17 cellular contexts compared by ENCODE assay signal in the genomic region with DNA sequence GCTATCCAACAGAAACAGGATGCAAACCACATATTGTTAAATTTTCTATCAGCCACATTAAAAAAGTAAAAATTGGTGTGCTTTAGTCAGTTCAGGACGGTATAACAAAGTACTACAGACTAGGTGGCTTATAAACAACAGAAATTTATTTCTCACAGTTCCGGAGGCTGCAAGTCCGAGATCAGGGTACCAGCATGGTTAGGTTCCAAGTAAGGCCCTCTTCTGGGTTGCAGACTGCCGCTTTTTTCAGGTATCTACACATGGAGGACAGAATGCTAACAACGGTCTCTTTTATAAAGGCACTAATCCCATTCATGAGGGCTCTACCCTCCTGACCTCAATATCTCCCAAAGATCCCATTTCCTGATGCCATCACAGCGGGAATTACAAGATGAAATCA.
"Had no signal": no experiment of that assay in that cellular context is flagged by ENCODE, and none has a peak within 500 bp of the region (broad histone marks: within the 10 kb centered on the region; RNA-seq: fewer than 3 reads in every experiment).

No MANE protein-coding gene starts in this region.

- H3K9me3 ChIP-seq: colonic mucosa, tibial artery, uterus had no signal

- H3K9me3 Mint-ChIP-seq: activated T-cell treated with anti-CD3 and anti-CD28 coated beads, Interleukin-2, amount 50 U/mL, for 4 hours had no signal

- H3K27me3 ChIP-seq: brain microvascular endothelial cell, colonic mucosa, foreskin keratinocyte, tibial artery, uterus had no signal

- H3K4me3 Mint-ChIP-seq: activated T-cell treated with anti-CD3 and anti-CD28 coated beads, Interleukin-2, amount 50 U/mL, for 4 hours had no signal

- ATAC-seq: activated T-cell treated with anti-CD3 and anti-CD28 coated beads, Interleukin-2, amount 50 U/mL, for 4 hours; foreskin keratinocyte; left lobe of liver had no signal

- H3K4me1 ChIP-seq: colonic mucosa, uterus had no signal

- H3K36me3 ChIP-seq: brain microvascular endothelial cell, colonic mucosa, tibial artery, uterus had no signal

- H3K27ac ChIP-seq: brain microvascular endothelial cell, colonic mucosa, foreskin keratinocyte, SK-N-MC, tibial artery, uterus had no signal

- H3K4me3 ChIP-seq: colonic mucosa, lung, SK-N-MC, tibial artery, uterus had no signal

- DNase-seq: activated gamma-delta T cell treated with Interleukin-2 at 50 U/mL for 16 hours; activated T-cell treated with anti-CD3 and anti-CD28 coated beads, Interleukin-2, amount 50 U/mL, for 4 hours; aorta; brain microvascular endothelial cell; central memory CD4-positive, alpha-beta T cell; colonic mucosa; foreskin keratinocyte; glutamatergic neuron; hippocampal formation; stimulated activated naive CD4-positive, alpha-beta T cell treated with Interleukin-2 at 50 U/mL for 16 hours; substantia nigra; T-helper 9 cell; tibial artery; uterus had no signal
